In the genomic region with DNA sequence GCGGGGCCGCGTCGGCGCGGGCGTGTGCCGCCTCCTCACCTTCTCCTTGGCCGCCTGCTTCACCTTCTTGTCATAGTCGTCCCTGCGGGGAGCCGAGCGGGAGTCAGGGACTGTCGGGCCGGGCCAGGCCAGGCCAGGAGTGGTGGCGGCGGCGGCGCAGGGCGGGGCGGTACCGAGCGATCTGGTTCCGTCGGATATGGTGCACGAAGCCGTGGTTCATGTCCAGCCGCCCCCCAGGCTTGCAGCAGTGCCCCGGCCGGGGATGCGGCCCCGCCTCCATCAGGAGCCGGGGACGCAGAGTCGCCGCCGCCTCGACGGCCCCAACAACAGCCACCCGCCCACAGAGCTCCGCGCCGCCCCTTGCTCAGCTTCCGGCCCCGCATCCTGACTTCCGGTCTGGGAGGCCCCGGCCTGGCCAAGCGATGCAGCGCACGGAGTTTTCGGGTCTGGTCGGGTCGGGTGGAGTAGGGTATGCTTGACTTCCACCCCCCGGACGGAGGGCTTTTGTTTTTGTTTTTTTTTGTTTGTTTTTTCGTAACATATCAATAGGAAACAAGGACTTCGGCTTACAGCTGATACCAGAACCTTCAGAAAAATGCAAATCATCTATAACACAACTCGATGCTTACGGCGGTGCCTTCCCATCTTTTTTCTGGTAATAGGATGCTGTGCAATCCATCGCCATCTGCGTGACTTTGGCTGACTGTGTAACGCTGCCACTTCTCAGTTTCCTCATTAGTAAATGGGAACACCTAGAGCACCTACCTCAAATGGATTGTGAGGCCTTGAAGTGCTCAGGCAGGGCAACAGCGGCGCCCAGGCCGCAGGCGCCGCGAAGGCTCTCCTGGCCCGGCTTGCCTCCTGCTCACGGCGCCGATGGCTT, we compare ENCODE assay signal across 8 cellular contexts. TPM values are rescaled to one million over a fixed set of nuclear protein-coding genes. Genes with fewer than 3 reads are reported as not detected.
DNase-seq lines count a peak whose midpoint lies in the region; ATAC-seq, FAIRE-seq and TF ChIP-seq lines count a peak whose summit lies in the region.

A gene with protein sequence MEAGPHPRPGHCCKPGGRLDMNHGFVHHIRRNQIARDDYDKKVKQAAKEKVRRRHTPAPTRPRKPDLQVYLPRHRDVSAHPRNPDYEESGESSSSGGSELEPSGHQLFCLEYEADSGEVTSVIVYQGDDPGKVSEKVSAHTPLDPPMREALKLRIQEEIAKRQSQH (minus strand): TSS at position 362 of the 883 bp plus-strand sequence. CDS start 82 bp downstream, at position 280.

- H3K4me1 ChIP-seq in body of pancreas, result peaks cover 39% of the 10 kb centered on the region

- H3K4me3 ChIP-seq in body of pancreas (peak within 1 kb of the TSS; percentile 33 to 59), iPS-11a (ENCODE audit: low read depth, low read length) (peak within 1 kb of the TSS; percentile 90), skeletal muscle cell (ENCODE audit: low read depth, low read length) (peak within 1 kb of the TSS; percentile 81)

- TF ChIP-seq CTCF in 22Rv1 (IDR thresholded peaks at IDR 0.05) (no peak), body of pancreas (IDR thresholded peaks at IDR 0.05) (no peak)

- H3K27ac ChIP-seq in 22Rv1 (peak within 1 kb of the TSS; percentile 91), body of pancreas (peak within 1 kb of the TSS; percentile 76 to 86 (median 81))

- DNase-seq in GM18507 (ENCODE audit: extremely low spot score, insufficient read length, low read depth), result peak; percentile 96
- DNase-seq in NCI-H2107 treated with DMSO at 0.1 percent for 48 hours (lab: John Stamatoyannopoulos, UW; ENCODE audit: unreplicated experiment), result peak; percentile 76
- DNase-seq in UCSD-AML1 (lab: John Stamatoyannopoulos, UW; ENCODE audit: unreplicated experiment), result peak; percentile 92
- peak; percentile 89 to 92 (median 90) for DNase-seq in body of pancreas
- DNase-seq in skeletal muscle cell (ENCODE audit: low read depth), result peak; percentile 60

- H3K36me3 ChIP-seq in body of pancreas (replicated peaks in 1 of 2; ENCODE audit: insufficient read depth in 1 of 2, low read depth in 2 of 2), result peaks cover 0 to 8% of the 10 kb centered on the region in 2 donors

- H3K27me3 ChIP-seq in body of pancreas, result no peaks in the 10 kb centered on the region

- H3K9me3 ChIP-seq in body of pancreas, result no peaks in the 10 kb centered on the region

- peak; percentile 75 for FAIRE-seq in GM18507 (lab: Jason Lieb, UNC)

- TF ChIP-seq POLR2A in body of pancreas (IDR thresholded peaks at IDR 0.05), result peak; percentile 50 to 79 (median 70)

- WGBS in body of pancreas, 2 donors, result 7 to 16% methylated on average over 33 to 71 of the region's 73 CpGs

- ATAC-seq in HG02973 (IDR thresholded peaks at IDR 0.05; ENCODE audit: unreplicated experiment), result peak; percentile 65
- ATAC-seq in body of pancreas, result peak; percentile 83

- intact Hi-C loops in body of pancreas (cut with DNase I), result no loop called here

RNA-seq across cellular contexts. Expression of the gene that starts here (rescaled TPM):
- total RNA-seq in body of pancreas, result 10 to 100 TPM in 1 of 2 donors, 1 to 10 TPM in 1; 9.9 to 14.5 TPM

Comparison
In these comparisons a context has a peak if more than half of its experiments do, and no peak if none do; other contexts are left out.
1. Peak in every context shown above with its lines: DNase-seq, ATAC-seq, H3K4me3 ChIP-seq and H3K27ac ChIP-seq.